8 cellular contexts compared by ENCODE assay signal in genomic region chr1:36088577-36089392, GRCh38. TPM values are rescaled to one million over a fixed set of nuclear protein-coding genes. Genes with fewer than 3 reads are reported as not detected.
A peak's percentile ranks its signal among the peaks of the same experiment; 100 is the strongest.
DNase-seq lines count a peak whose midpoint lies in the region; ATAC-seq and TF ChIP-seq lines count a peak whose summit lies in the region.

TSS of gene ADPRS (plus strand) at chr1:36088892. CDS start at chr1:36088905, 13 bp downstream.

- H3K4me3 Mint-ChIP-seq in activated T-helper 17 cell treated with anti-CD3 and anti-CD28 coated beads, Interleukin-2, amount 50 U/mL, for 72 hours: peak within 1 kb of the TSS; percentile 89
- peak within 1 kb of the TSS; percentile 91 for H3K4me3 Mint-ChIP-seq in natural killer cell

- peak within 1 kb of the TSS; percentile 75 for H3K27ac ChIP-seq in RWPE1

- intact Hi-C loops in natural killer cell (cut with micrococcal nuclease): loop anchor here (2.0 kb wide), 1 partner anchor 60 kb away; the partner anchor contains the start of gene TRAPPC3

- peak; percentile 93 for ATAC-seq in activated T-helper 17 cell treated with anti-CD3 and anti-CD28 coated beads, Interleukin-2, amount 50 U/mL, for 72 hours (replicated peaks)
- ATAC-seq in natural killer cell: peak; percentile 91 to 98 (median 93)

- TF ChIP-seq CTCF in LNCAP (IDR thresholded peaks at IDR 0.05): peak; percentile 98
- TF ChIP-seq CTCF in RWPE1 (conservative IDR thresholded peaks at IDR 0.05; ENCODE audit: low read depth): peak; percentile 96
- peak; percentile 64 for TF ChIP-seq CTCF in fibroblast of mammary gland (conservative IDR thresholded peaks at IDR 0.05; ENCODE audit: control insufficient read depth, insufficient read depth, low read depth, low read length)
- peak; percentile 98 for TF ChIP-seq CTCF in natural killer cell (IDR thresholded peaks at IDR 0.05)

- H3K27me3 Mint-ChIP-seq in activated T-helper 17 cell treated with anti-CD3 and anti-CD28 coated beads, Interleukin-2, amount 50 U/mL, for 72 hours: peaks cover 11% of the 10 kb centered on the region
- H3K27me3 Mint-ChIP-seq in natural killer cell (ENCODE audit: low read depth in 2 of 2): peaks cover 0 to 3% of the 10 kb centered on the region in 2 donors

- peaks cover 49% of the 10 kb centered on the region for H3K36me3 Mint-ChIP-seq in activated T-helper 17 cell treated with anti-CD3 and anti-CD28 coated beads, Interleukin-2, amount 50 U/mL, for 72 hours (ENCODE audit: low read depth)
- no peaks in the 10 kb centered on the region for H3K36me3 Mint-ChIP-seq in natural killer cell

- DNase-seq in ELR (ENCODE audit: low read depth) (peak; percentile 93), GOT3 (lab: John Stamatoyannopoulos, UW) (peak; percentile 69), RWPE1 (ENCODE audit: low spot score) (peak; percentile 85), fibroblast of mammary gland (ENCODE audit: low read depth) (peak; percentile 85), natural killer cell (peak; percentile 87)
- DNase-seq in stimulated activated naive CD4-positive, alpha-beta T cell (lab: John Stamatoyannopoulos, UW): peak; percentile 83 to 89 (median 84)

- peak within 1 kb of the TSS; percentile 92 for H3K27ac Mint-ChIP-seq in activated T-helper 17 cell treated with anti-CD3 and anti-CD28 coated beads, Interleukin-2, amount 50 U/mL, for 72 hours
- H3K27ac Mint-ChIP-seq in natural killer cell: peak within 1 kb of the TSS; percentile 82 to 94

- POLR2A ChIA-PET in RWPE1 (lab: Yijun Ruan, JAX; ENCODE audit: low non-redundant PET): interaction anchor here (0.5 kb wide), 1 partner anchor 185 kb away, joined by 3 read pairs; no protein-coding TSS in a partner anchor

- H3K4me3 ChIP-seq in fibroblast of mammary gland (ENCODE audit: control insufficient read depth, low read depth, low read length): peak within 1 kb of the TSS; percentile 84

- no peaks in the 10 kb centered on the region for H3K9me3 Mint-ChIP-seq in activated T-helper 17 cell treated with anti-CD3 and anti-CD28 coated beads, Interleukin-2, amount 50 U/mL, for 72 hours
- H3K9me3 Mint-ChIP-seq in natural killer cell: no peaks in the 10 kb centered on the region

- H3K4me1 Mint-ChIP-seq in activated T-helper 17 cell treated with anti-CD3 and anti-CD28 coated beads, Interleukin-2, amount 50 U/mL, for 72 hours: peaks cover 9% of the 10 kb centered on the region
- H3K4me1 Mint-ChIP-seq in natural killer cell: peaks cover 17 to 19% of the 10 kb centered on the region in 2 donors

- CTCF ChIA-PET in RWPE1 (lab: Yijun Ruan, JAX): interaction anchor here (0.5 kb wide), 1 partner anchor 55 kb away, joined by 5 read pairs; no protein-coding TSS in a partner anchor

RNA-seq across cellular contexts. Expression of gene ADPRS, which starts in this region (rescaled TPM):
- 10 to 100 TPM; 50.0 to 50.8 TPM for total RNA-seq in activated T-helper 17 cell treated with anti-CD3 and anti-CD28 coated beads, Interleukin-2, amount 50 U/mL, for 72 hours
- total RNA-seq in natural killer cell: 10 to 100 TPM in 2 of 3 donors, 1 to 10 TPM in 1; 9.6 to 15.9 (median 12.4) TPM

Comparison
In these comparisons a context has a peak if more than half of its experiments do, and no peak if none do; other contexts are left out.
1. Peak in every context shown above with its lines: DNase-seq, ATAC-seq, H3K4me3 ChIP-seq and H3K27ac ChIP-seq.